8 cellular contexts compared by ENCODE assay signal in genomic region chr13:100673376-100673830, GRCh38.
A peak's percentile ranks its signal among the peaks of the same experiment; 100 is the strongest.
DNase-seq lines count a peak whose midpoint lies in the region; ATAC-seq and TF ChIP-seq lines count a peak whose summit lies in the region.

No MANE protein-coding gene starts in this region.

- H3K4me3 Mint-ChIP-seq in dendritic cell treated with granulocyte-macrophage colony-stimulating factor and Interleukin-4, amounts not matched to agents 40 ng/mL and 50 ng/mL, for 4 days: peak overlapping the region; percentile 83

- peak overlapping the region; percentile 69 for H3K9ac ChIP-seq in DND-41 (ENCODE audit: low read depth, low read length)
- peak overlapping the region; percentile 11; the same call in 1 of the 2 replicates for H3K9ac ChIP-seq in MM.1S (ENCODE audit: low read length)

- H3K4me1 ChIP-seq in DND-41 (ENCODE audit: insufficient read depth, low read length) (peaks cover 30% of the 10 kb centered on the region), MM.1S (ENCODE audit: low read length) (0 out of 2 replicates have a peak, but pooled peaks cover 4% of the 10 kb centered on the region), muscle layer of duodenum (ENCODE audit: control insufficient read depth in 1 of 2, insufficient read depth in 2 of 2, low read length in 2 of 2) (peaks cover 0 to 8% of the 10 kb centered on the region in 2 donors)

- H3K79me2 ChIP-seq in DND-41 (ENCODE audit: insufficient read depth, low read length): peaks cover 55% of the 10 kb centered on the region
- 0 out of 2 replicates have a peak, but pooled peaks cover 5% of the 10 kb centered on the region for H3K79me2 ChIP-seq in MM.1S (ENCODE audit: low read length)

- peak overlapping the region; percentile 84 for H3K4me2 ChIP-seq in DND-41 (ENCODE audit: insufficient read depth, low read length)
- H3K4me2 ChIP-seq in MM.1S (ENCODE audit: low read depth, low read length): peak overlapping the region; percentile 78

- H4K20me1 ChIP-seq in DND-41 (ENCODE audit: insufficient read depth, low read length) (peaks cover 33% of the 10 kb centered on the region), MM.1S (ENCODE audit: insufficient read depth, low read length) (no peaks in the 10 kb centered on the region)

- ATAC-seq in DND-41 (ENCODE audit: insufficient read depth, low read depth) (no peak), HG03442 (IDR thresholded peaks at IDR 0.05; ENCODE audit: unreplicated experiment) (no peak), HG03159 (IDR thresholded peaks at IDR 0.05; ENCODE audit: unreplicated experiment) (no peak)

- H3K27me3 Mint-ChIP-seq in dendritic cell treated with granulocyte-macrophage colony-stimulating factor and Interleukin-4, amounts not matched to agents 40 ng/mL and 50 ng/mL, for 4 days: peaks cover 15% of the 10 kb centered on the region

- peak; percentile 27 for DNase-seq in DND-41
- no peak for DNase-seq in MM.1S
- DNase-seq in stimulated activated CD4-positive, alpha-beta T cell treated with anti-CD3 and anti-CD28 coated beads, Interleukin-4, amount 100 ng/mL, for 4 hours: no peak
- DNase-seq in HuH-7.5 (ENCODE audit: low spot score): no peak

- H3K9me3 Mint-ChIP-seq in dendritic cell treated with granulocyte-macrophage colony-stimulating factor and Interleukin-4, amounts not matched to agents 40 ng/mL and 50 ng/mL, for 4 days: no peaks in the 10 kb centered on the region

- intact Hi-C loops in dendritic cell treated with granulocyte-macrophage colony-stimulating factor and Interleukin-4, amounts not matched to agents 40 ng/mL and 50 ng/mL, for 4 days (cut with micrococcal nuclease): loop anchor here (10.0 kb wide), 1 partner anchor 59 kb away; no protein-coding TSS in a partner anchor

- H3K36me3 ChIP-seq in DND-41 (ENCODE audit: insufficient read depth, low read length) (peaks cover 31% of the 10 kb centered on the region), MM.1S (replicated peaks; ENCODE audit: insufficient read depth, low read length) (no peaks in the 10 kb centered on the region), muscle layer of duodenum (ENCODE audit: control insufficient read depth in 1 of 2, insufficient read depth in 2 of 2, low read length in 2 of 2) (peaks cover under 1 to 9% of the 10 kb centered on the region in 2 donors)

- H3K4me3 ChIP-seq in DND-41 (ENCODE audit: low read depth in 1 of 2, low read length in 2 of 2) (peak overlapping the region; percentile 22 to 59; a peak in 3 of 4 replicates), MM.1S (ENCODE audit: low read length) (peak overlapping the region; percentile 55), muscle layer of duodenum (ENCODE audit: low read depth in 1 of 2, low read length in 2 of 2) (peak overlapping the region; percentile 63 to 65)

- H3K9me2 ChIP-seq in MM.1S (replicated peaks; ENCODE audit: insufficient read depth, low read length): no peaks in the 10 kb centered on the region

- peak overlapping the region; percentile 48; the same call in 1 of the 2 replicates for H2AFZ ChIP-seq in DND-41 (ENCODE audit: low read depth, low read length)
- 0 out of 2 replicates have a peak overlapping the region, but pooled peaks have one; percentile 30 for H2AFZ ChIP-seq in MM.1S (ENCODE audit: low read length)

- H3F3A ChIP-seq in MM.1S (ENCODE audit: insufficient read depth, low read length): 0 out of 2 replicates have a peak, but pooled peaks cover 3% of the 10 kb centered on the region

- peaks cover 38% of the 10 kb centered on the region for H3K4me1 Mint-ChIP-seq in dendritic cell treated with granulocyte-macrophage colony-stimulating factor and Interleukin-4, amounts not matched to agents 40 ng/mL and 50 ng/mL, for 4 days (ENCODE audit: low read depth)

- peak overlapping the region; percentile 68 for H3K27ac ChIP-seq in DND-41 (ENCODE audit: low read length)
- no peak overlapping the region for H3K27ac ChIP-seq in MM.1S (ENCODE audit: low read length)
- no peak overlapping the region for H3K27ac ChIP-seq in muscle layer of duodenum (ENCODE audit: low read length)

- H3K9me3 ChIP-seq in DND-41 (ENCODE audit: insufficient read depth, low read length, severe bottlenecking) (no peaks in the 10 kb centered on the region), MM.1S (replicated peaks; ENCODE audit: insufficient read depth, low read length) (no peaks in the 10 kb centered on the region), muscle layer of duodenum (ENCODE audit: control insufficient read depth in 1 of 2, low read length in 2 of 2) (no peaks in the 10 kb centered on the region)

- peak overlapping the region; percentile 81 for H3K27ac Mint-ChIP-seq in dendritic cell treated with granulocyte-macrophage colony-stimulating factor and Interleukin-4, amounts not matched to agents 40 ng/mL and 50 ng/mL, for 4 days

- H3K27me3 ChIP-seq in DND-41 (ENCODE audit: insufficient read depth, low read length, poor library complexity): no peaks in the 10 kb centered on the region
- no peaks in the 10 kb centered on the region for H3K27me3 ChIP-seq in MM.1S (replicated peaks; ENCODE audit: insufficient read depth, low read length)
- no peaks in the 10 kb centered on the region for H3K27me3 ChIP-seq in muscle layer of duodenum (ENCODE audit: low read depth, low read length)

- peaks cover 28% of the 10 kb centered on the region for H3K36me3 Mint-ChIP-seq in dendritic cell treated with granulocyte-macrophage colony-stimulating factor and Interleukin-4, amounts not matched to agents 40 ng/mL and 50 ng/mL, for 4 days (ENCODE audit: low read depth)

- no peak for TF ChIP-seq CTCF in DND-41 (IDR thresholded peaks at IDR 0.05; ENCODE audit: borderline replicate concordance, extremely low read depth, low read length, poor library complexity, severe bottlenecking)
- no peak for TF ChIP-seq CTCF in MM.1S (IDR thresholded peaks at IDR 0.05; ENCODE audit: low read length)
